In genomic region chr1:25556132-25556670, GRCh38 we compare ENCODE assay signal across 17 cellular contexts. TPM values are rescaled to one million over a fixed set of nuclear protein-coding genes. Genes with fewer than 3 reads are reported as not detected.
DNase-seq lines count a peak whose midpoint lies in the region; ATAC-seq and TF ChIP-seq lines count a peak whose summit lies in the region.
"Had no signal": no experiment of that assay in that cellular context is flagged by ENCODE, and none has a peak within 500 bp of the region (broad histone marks: within the 10 kb centered on the region; RNA-seq: fewer than 3 reads in every experiment).

No MANE protein-coding gene starts in this region.

- H3K27ac ChIP-seq in CD8-positive, alpha-beta T cell (ENCODE audit: low read depth, low read length): peak overlapping the region; percentile 22
- H3K27ac ChIP-seq in RWPE1: peak overlapping the region; percentile 79
- H3K27ac ChIP-seq in esophagus (ENCODE audit: low read depth in 2 of 2, low read length in 1 of 2): peak overlapping the region; percentile 15 to 62
- H3K27ac ChIP-seq in prostate gland: peak overlapping the region; percentile 11 to 35
- H3K27ac ChIP-seq: ovary had no signal

- peak overlapping the region; percentile 61 for H3K4me3 Mint-ChIP-seq in CD8-positive, alpha-beta T cell
- H3K4me3 Mint-ChIP-seq in nephron progenitor cell: no peak overlapping the region
- H3K4me3 Mint-ChIP-seq: activated T-helper 1 cell treated with anti-CD3 and anti-CD28 coated beads, Interleukin-12 subunit alpha, Interleukin-12 subunit beta, Interleukin-2, Interleukin-4 antibody, amounts not matched to agents 30 ng/mL and 10 ng/mL and 1 ng/mL, durations not matched to agents 14 hours and 24 hours and 36 hours; type B pancreatic cell had no signal

- H3K36me3 ChIP-seq in CD8-positive, alpha-beta T cell (ENCODE audit: insufficient read depth, low read length): peaks cover 20% of the 10 kb centered on the region
- peaks cover 4 to 17% of the 10 kb centered on the region in 2 donors for H3K36me3 ChIP-seq in esophagus (ENCODE audit: control insufficient read depth in 2 of 2, insufficient read depth in 2 of 2, low read length in 1 of 2)
- H3K36me3 ChIP-seq in prostate gland: no peaks in the 10 kb centered on the region
- H3K36me3 ChIP-seq: ovary had no signal

- peaks cover 99% of the 10 kb centered on the region for H3K4me1 ChIP-seq in CD8-positive, alpha-beta T cell (ENCODE audit: insufficient read depth, low read length)
- peaks cover 5 to 28% of the 10 kb centered on the region in 2 donors for H3K4me1 ChIP-seq in esophagus (ENCODE audit: control insufficient read depth in 2 of 2, insufficient read depth in 2 of 2, low read length in 1 of 2)
- no peaks in the 10 kb centered on the region for H3K4me1 ChIP-seq in prostate gland (replicated peaks)

- CTCF ChIA-PET in CD8-positive, alpha-beta T cell (lab: Charles Lee): interaction anchor here (0.6 to 4.6 kb wide), 7 partner anchors 9 to 56 kb away, joined by 3 to 41 read pairs (median 4); no protein-coding TSS in a partner anchor
- CTCF ChIA-PET in RWPE1 (lab: Yijun Ruan, JAX): no interaction called here

- no peak for TF ChIP-seq CTCF in CD8-positive, alpha-beta T cell (IDR thresholded peaks at IDR 0.05)
- TF ChIP-seq CTCF in RWPE1 (conservative IDR thresholded peaks at IDR 0.05; ENCODE audit: low read depth) (no peak), prostate gland (IDR thresholded peaks at IDR 0.05) (no peak), nephron progenitor cell (IDR thresholded peaks at IDR 0.05) (no peak)

- no peak for DNase-seq in CD8-positive, alpha-beta T cell
- DNase-seq in RWPE1 (ENCODE audit: low spot score) (no peak), prostate gland (ENCODE audit: low spot score) (no peak), iPS-NIHi11 (ENCODE audit: low spot score) (no peak), nephron progenitor cell (no peak)
- DNase-seq: activated CD4-positive, alpha-beta T cell treated with anti-CD3 and anti-CD28 coated beads, Interleukin-2, amount 50 U/mL, for 1 hour; glutamatergic neuron; midbrain; NCI-H1092; ovary; stimulated activated CD4-positive, alpha-beta T cell treated with anti-CD3 and anti-CD28 coated beads, Interleukin-4, amount 100 ng/mL, for 4 hours had no signal

- TF ChIP-seq POLR2A in prostate gland (IDR thresholded peaks at IDR 0.05): no peak

- H3K9me3 ChIP-seq in CD8-positive, alpha-beta T cell (ENCODE audit: low read length): no peaks in the 10 kb centered on the region
- H3K9me3 ChIP-seq in esophagus (ENCODE audit: control insufficient read depth in 2 of 2, insufficient read depth in 1 of 2, low read depth in 1 of 2, low read length in 1 of 2) (no peaks in the 10 kb centered on the region), prostate gland (no peaks in the 10 kb centered on the region)
- H3K9me3 ChIP-seq: ovary had no signal

- H3K4me3 ChIP-seq in CD8-positive, alpha-beta T cell (ENCODE audit: low read depth, low read length): no peak overlapping the region
- no peak overlapping the region for H3K4me3 ChIP-seq in esophagus (ENCODE audit: low read depth in 1 of 2, low read length in 2 of 2)
- no peak overlapping the region for H3K4me3 ChIP-seq in prostate gland
- H3K4me3 ChIP-seq: coronary artery, ovary had no signal

- no peaks in the 10 kb centered on the region for H3K27me3 ChIP-seq in CD8-positive, alpha-beta T cell (ENCODE audit: insufficient read depth, low read length)
- H3K27me3 ChIP-seq in esophagus (ENCODE audit: control insufficient read depth in 1 of 2, insufficient read depth in 2 of 2, low read length in 2 of 2): no peaks in the 10 kb centered on the region
- H3K27me3 ChIP-seq in prostate gland (replicated peaks; ENCODE audit: insufficient read depth): no peaks in the 10 kb centered on the region
- H3K27me3 ChIP-seq: ovary had no signal

- ATAC-seq in CD8-positive, alpha-beta T cell: peak; percentile 10
- ATAC-seq in GM18517 (IDR thresholded peaks at IDR 0.05; ENCODE audit: unreplicated experiment) (no peak), HG02798 (IDR thresholded peaks at IDR 0.05; ENCODE audit: poor library complexity, unreplicated experiment) (no peak)

- POLR2A ChIA-PET in CD8-positive, alpha-beta T cell (lab: Charles Lee): interaction anchor here (2.5 to 4.2 kb wide), 2 partner anchors 10 to 16 kb away, joined by 18 to 23 read pairs; no protein-coding TSS in a partner anchor
- POLR2A ChIA-PET in RWPE1 (lab: Yijun Ruan, JAX; ENCODE audit: low non-redundant PET): no interaction called here

- 86 to 88% methylated on average over 11 of the region's 11 CpGs for WGBS in esophagus, 2 donors
- 92% methylated on average over 11 of the region's 11 CpGs for WGBS in prostate gland

- peak overlapping the region; percentile 96 for H3K27ac Mint-ChIP-seq in CD8-positive, alpha-beta T cell
- H3K27ac Mint-ChIP-seq in nephron progenitor cell: no peak overlapping the region
- H3K27ac Mint-ChIP-seq: activated T-helper 1 cell treated with anti-CD3 and anti-CD28 coated beads, Interleukin-12 subunit alpha, Interleukin-12 subunit beta, Interleukin-2, Interleukin-4 antibody, amounts not matched to agents 30 ng/mL and 10 ng/mL and 1 ng/mL, durations not matched to agents 14 hours and 24 hours and 36 hours; type B pancreatic cell had no signal

- H3K36me3 Mint-ChIP-seq in CD8-positive, alpha-beta T cell: peaks cover 70% of the 10 kb centered on the region
- no peaks in the 10 kb centered on the region for H3K36me3 Mint-ChIP-seq in nephron progenitor cell (ENCODE audit: low read depth)
- H3K36me3 Mint-ChIP-seq: type B pancreatic cell had no signal

- intact Hi-C loops in CD8-positive, alpha-beta T cell (cut with DNase I, micrococcal nuclease): no loop called here
- intact Hi-C loops in prostate gland (cut with DNase I): no loop called here

- no peaks in the 10 kb centered on the region for H3K9me3 Mint-ChIP-seq in CD8-positive, alpha-beta T cell
- no peaks in the 10 kb centered on the region for H3K9me3 Mint-ChIP-seq in nephron progenitor cell
- H3K9me3 Mint-ChIP-seq: activated T-helper 1 cell treated with anti-CD3 and anti-CD28 coated beads, Interleukin-12 subunit alpha, Interleukin-12 subunit beta, Interleukin-2, Interleukin-4 antibody, amounts not matched to agents 30 ng/mL and 10 ng/mL and 1 ng/mL, durations not matched to agents 14 hours and 24 hours and 36 hours; type B pancreatic cell had no signal

- peaks cover 98% of the 10 kb centered on the region for H3K4me1 Mint-ChIP-seq in CD8-positive, alpha-beta T cell (ENCODE audit: low read depth)
- H3K4me1 Mint-ChIP-seq in nephron progenitor cell: peaks cover 16% of the 10 kb centered on the region

- no peaks in the 10 kb centered on the region for H3K27me3 Mint-ChIP-seq in CD8-positive, alpha-beta T cell (ENCODE audit: low read depth)
- peaks cover 10% of the 10 kb centered on the region for H3K27me3 Mint-ChIP-seq in nephron progenitor cell (ENCODE audit: low read depth, poor library complexity)
- H3K27me3 Mint-ChIP-seq: type B pancreatic cell had no signal

RNA-seq across cellular contexts. Expression of gene LDLRAP1, which starts 12.8 kb away (rescaled TPM):
- total RNA-seq in CD8-positive, alpha-beta T cell: 10 to 100 TPM; 46.1 to 49.5 TPM
- polyA plus RNA-seq in esophagus: 10 to 100 TPM; 11.0 to 12.5 TPM
- total RNA-seq in prostate gland: 10 to 100 TPM; 37.8 to 56.3 TPM

Comparison
In these comparisons a context has a peak if more than half of its experiments do, and no peak if none do; other contexts are left out.
1. H3K27ac ChIP-seq: peak in every context shown above with its lines; median percentile 79 in RWPE1; 38 in esophagus; 23 in prostate gland; 22 in CD8-positive, alpha-beta T cell.